In the genomic region with DNA sequence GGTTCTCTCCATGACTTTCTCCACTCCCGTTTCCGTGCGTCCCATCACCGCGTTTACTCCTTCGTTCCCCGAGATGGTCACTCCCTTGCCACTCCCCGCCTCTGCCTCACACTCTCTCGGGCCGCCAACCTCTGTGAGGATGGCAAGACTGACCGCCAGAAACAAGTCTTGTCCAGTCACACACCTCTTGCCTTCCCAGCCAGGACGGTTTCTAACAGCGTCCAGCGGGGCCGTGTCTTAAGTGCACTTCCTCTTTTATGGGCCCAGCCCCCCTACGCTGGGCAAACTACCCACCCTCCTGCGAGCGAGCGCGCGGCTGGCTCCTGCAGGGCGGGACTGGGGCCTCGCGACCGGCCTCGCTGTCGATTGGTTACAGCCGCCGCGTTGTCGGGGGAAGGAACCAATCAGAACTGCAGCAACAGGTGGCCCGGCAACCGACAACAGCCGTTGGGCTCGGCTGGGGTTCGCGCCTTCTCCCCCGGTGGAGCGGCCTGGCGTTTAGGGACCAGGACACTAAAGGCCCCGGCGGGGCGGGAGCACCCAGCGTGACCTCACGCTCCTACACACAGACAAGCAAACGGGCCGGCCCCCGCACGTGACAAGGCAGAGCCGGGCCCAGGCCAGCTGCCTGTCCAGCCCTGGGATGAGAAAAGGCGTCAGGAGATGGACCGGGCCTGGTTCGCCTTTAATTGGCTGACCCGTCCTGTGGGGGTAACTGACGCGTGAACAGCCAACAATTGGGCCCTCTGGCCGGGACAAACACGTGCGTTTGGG, we compare ENCODE assay signal across 1 cellular context.
TF ChIP-seq lines count a peak whose summit lies in the region.

No MANE protein-coding gene starts in this region.

TF ChIP-seq in K562, 482 proteins besides CTCF, POLR2A, EP300 and RAD21 (continued from another document and continues in another):
- TF ChIP-seq, protein P1, sequence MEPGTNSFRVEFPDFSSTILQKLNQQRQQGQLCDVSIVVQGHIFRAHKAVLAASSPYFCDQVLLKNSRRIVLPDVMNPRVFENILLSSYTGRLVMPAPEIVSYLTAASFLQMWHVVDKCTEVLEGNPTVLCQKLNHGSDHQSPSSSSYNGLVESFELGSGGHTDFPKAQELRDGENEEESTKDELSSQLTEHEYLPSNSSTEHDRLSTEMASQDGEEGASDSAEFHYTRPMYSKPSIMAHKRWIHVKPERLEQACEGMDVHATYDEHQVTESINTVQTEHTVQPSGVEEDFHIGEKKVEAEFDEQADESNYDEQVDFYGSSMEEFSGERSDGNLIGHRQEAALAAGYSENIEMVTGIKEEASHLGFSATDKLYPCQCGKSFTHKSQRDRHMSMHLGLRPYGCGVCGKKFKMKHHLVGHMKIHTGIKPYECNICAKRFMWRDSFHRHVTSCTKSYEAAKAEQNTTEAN (CRISPR knock-in tag; IDR thresholded peaks at IDR 0.05), result no peak; the same call in 1 of the 2 replicates
- 0 out of 2 replicates have a peak, but pooled peaks have one; percentile 20 for TF ChIP-seq SNIP1 (IDR thresholded peaks at IDR 0.05; ENCODE audit: low read depth)
- peak in 1 of 2 experiments; percentile 82; a peak in 2 of 3 replicates for TF ChIP-seq CBX3 (IDR thresholded peaks at IDR 0.05; ENCODE audit: borderline replicate concordance in 1 of 2, low read length in 2 of 2)
- no peak for TF ChIP-seq PYGO2 (tag; IDR thresholded peaks at IDR 0.05)
- TF ChIP-seq SMARCB1 (IDR thresholded peaks at IDR 0.05; ENCODE audit: insufficient read length, low read depth), result no peak
- peak; percentile 45; the same call in 1 of the 2 replicates for TF ChIP-seq ZNF764 (CRISPR knock-in tag; IDR thresholded peaks at IDR 0.05; ENCODE audit: low read depth)
- no peak for TF ChIP-seq ZC3H8 (IDR thresholded peaks at IDR 0.05)
- peak; percentile 82 for TF ChIP-seq TBP (optimal IDR thresholded peaks at IDR 0.05; ENCODE audit: low read depth, low read length)
- no peak for TF ChIP-seq SMC3 (conservative IDR thresholded peaks at IDR 0.05; ENCODE audit: insufficient read depth, low read depth, low read length)
- TF ChIP-seq L3MBTL2 (IDR thresholded peaks at IDR 0.05), result peak; percentile 99
- TF ChIP-seq RAD51 (IDR thresholded peaks at IDR 0.05; ENCODE audit: borderline replicate concordance, low read depth), result peak; percentile 93
- TF ChIP-seq THRAP3 (IDR thresholded peaks at IDR 0.05; ENCODE audit: borderline replicate concordance), result no peak
- TF ChIP-seq SMARCA5 (IDR thresholded peaks at IDR 0.05), result peak; percentile 76; the same call in 1 of the 2 replicates
- TF ChIP-seq KLF6 (CRISPR knock-in tag; IDR thresholded peaks at IDR 0.05; ENCODE audit: borderline replicate concordance), result peak; percentile 46; the same call in 1 of the 2 replicates
- no peak for TF ChIP-seq NELFE (IDR thresholded peaks at IDR 0.05; ENCODE audit: insufficient read depth, insufficient read length)
- TF ChIP-seq ZFP1 (CRISPR knock-in tag; IDR thresholded peaks at IDR 0.05), result 0 out of 2 replicates have a peak, but pooled peaks have one; percentile 19
- TF ChIP-seq CHD2 (IDR thresholded peaks at IDR 0.05; ENCODE audit: low read depth, low read length), result peak; percentile 61; the same call in 1 of the 2 replicates
- TF ChIP-seq MCM2 (IDR thresholded peaks at IDR 0.05; ENCODE audit: low read depth), result no peak
- peak; percentile 7; the same call in 1 of the 2 replicates for TF ChIP-seq ZNF24 (IDR thresholded peaks at IDR 0.05)
- TF ChIP-seq ZFX (CRISPR knock-in tag; IDR thresholded peaks at IDR 0.05), result peak; percentile 98
- TF ChIP-seq USF2 (CRISPR knock-in tag; IDR thresholded peaks at IDR 0.05), result peak; percentile 93
- no peak for TF ChIP-seq NFE2L1 (tag; IDR thresholded peaks at IDR 0.05; ENCODE audit: borderline replicate concordance, low read depth)
- peak; percentile 91 to 93 for TF ChIP-seq FOXK2 (conservative IDR thresholded peaks at IDR 0.05 in 1 of 2, IDR thresholded peaks at IDR 0.05 in 1 of 2; ENCODE audit: low read depth in 2 of 2)
- no peak for TF ChIP-seq MAFK (IDR thresholded peaks at IDR 0.05; ENCODE audit: low read length)
- peak; percentile 90; the same call in 1 of the 2 replicates for TF ChIP-seq ZNF830 (CRISPR knock-in tag; IDR thresholded peaks at IDR 0.05)
- TF ChIP-seq ARHGAP35 (IDR thresholded peaks at IDR 0.05; ENCODE audit: partially characterized antibody), result no peak
- TF ChIP-seq FOXJ3 (CRISPR knock-in tag; IDR thresholded peaks at IDR 0.05), result no peak
- peak; percentile 86; the same call in 1 of the 2 replicates for TF ChIP-seq ZBTB26 (CRISPR knock-in tag; IDR thresholded peaks at IDR 0.05)
- peak; percentile 91 for TF ChIP-seq TAF7 (tag; IDR thresholded peaks at IDR 0.05)
- peak in 1 of 2 experiments; percentile 71; a peak in 1 of 4 replicates for TF ChIP-seq KDM1A (IDR thresholded peaks at IDR 0.05)
- no peak for TF ChIP-seq ZNF133 (CRISPR knock-in tag; IDR thresholded peaks at IDR 0.05)
- TF ChIP-seq ZBTB1 (CRISPR knock-in tag; IDR thresholded peaks at IDR 0.05; ENCODE audit: borderline replicate concordance, low read depth), result peak; percentile 77
- TF ChIP-seq WHSC1 (IDR thresholded peaks at IDR 0.05; ENCODE audit: low read length), result no peak
- peak in 1 of 2 experiments; percentile 67; a peak in 1 of 4 replicates for TF ChIP-seq ARNT (IDR thresholded peaks at IDR 0.05)
- TF ChIP-seq PHF20 (IDR thresholded peaks at IDR 0.05; ENCODE audit: partially characterized antibody), result peak; percentile 37
- TF ChIP-seq BHLHE40 (IDR thresholded peaks at IDR 0.05; ENCODE audit: low read length), result peak; percentile 99
- TF ChIP-seq, protein P2, sequence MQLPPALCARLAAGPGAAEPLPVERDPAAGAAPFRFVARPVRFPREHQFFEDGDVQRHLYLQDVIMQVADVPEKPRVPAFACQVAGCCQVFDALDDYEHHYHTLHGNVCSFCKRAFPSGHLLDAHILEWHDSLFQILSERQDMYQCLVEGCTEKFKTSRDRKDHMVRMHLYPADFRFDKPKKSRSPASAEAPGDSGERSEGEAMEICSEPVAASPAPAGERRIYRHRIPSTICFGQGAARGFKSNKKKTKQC (CRISPR knock-in tag; IDR thresholded peaks at IDR 0.05), result peak; percentile 81; the same call in 1 of the 2 replicates
- TF ChIP-seq E2F3 (CRISPR knock-in tag; IDR thresholded peaks at IDR 0.05), result peak; percentile 63
- peak; percentile 77 for TF ChIP-seq TAF9B (IDR thresholded peaks at IDR 0.05; ENCODE audit: partially characterized antibody)
- no peak for TF ChIP-seq KAT2B (IDR thresholded peaks at IDR 0.05; ENCODE audit: low read depth, low read length)
- TF ChIP-seq TRIM24 (IDR thresholded peaks at IDR 0.05), result peak in 1 of 2 experiments; percentile 47; a peak in 1 of 4 replicates
- TF ChIP-seq ARID2 (IDR thresholded peaks at IDR 0.05), result no peak
- TF ChIP-seq, protein P3, sequence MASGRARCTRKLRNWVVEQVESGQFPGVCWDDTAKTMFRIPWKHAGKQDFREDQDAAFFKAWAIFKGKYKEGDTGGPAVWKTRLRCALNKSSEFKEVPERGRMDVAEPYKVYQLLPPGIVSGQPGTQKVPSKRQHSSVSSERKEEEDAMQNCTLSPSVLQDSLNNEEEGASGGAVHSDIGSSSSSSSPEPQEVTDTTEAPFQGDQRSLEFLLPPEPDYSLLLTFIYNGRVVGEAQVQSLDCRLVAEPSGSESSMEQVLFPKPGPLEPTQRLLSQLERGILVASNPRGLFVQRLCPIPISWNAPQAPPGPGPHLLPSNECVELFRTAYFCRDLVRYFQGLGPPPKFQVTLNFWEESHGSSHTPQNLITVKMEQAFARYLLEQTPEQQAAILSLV (tag; IDR thresholded peaks at IDR 0.05), result no peak
- TF ChIP-seq ZNF263 (CRISPR knock-in tag; IDR thresholded peaks at IDR 0.05; ENCODE audit: borderline replicate concordance), result peak; percentile 22; the same call in 1 of the 2 replicates
- no peak for TF ChIP-seq SNAPC5 (CRISPR knock-in tag; IDR thresholded peaks at IDR 0.05)
- peak; percentile 85 for TF ChIP-seq ZNF695 (CRISPR knock-in tag; IDR thresholded peaks at IDR 0.05)
- TF ChIP-seq CBFB (CRISPR knock-in tag; IDR thresholded peaks at IDR 0.05), result 0 out of 2 replicates have a peak, but pooled peaks have one; percentile 12
- TF ChIP-seq, protein P4, sequence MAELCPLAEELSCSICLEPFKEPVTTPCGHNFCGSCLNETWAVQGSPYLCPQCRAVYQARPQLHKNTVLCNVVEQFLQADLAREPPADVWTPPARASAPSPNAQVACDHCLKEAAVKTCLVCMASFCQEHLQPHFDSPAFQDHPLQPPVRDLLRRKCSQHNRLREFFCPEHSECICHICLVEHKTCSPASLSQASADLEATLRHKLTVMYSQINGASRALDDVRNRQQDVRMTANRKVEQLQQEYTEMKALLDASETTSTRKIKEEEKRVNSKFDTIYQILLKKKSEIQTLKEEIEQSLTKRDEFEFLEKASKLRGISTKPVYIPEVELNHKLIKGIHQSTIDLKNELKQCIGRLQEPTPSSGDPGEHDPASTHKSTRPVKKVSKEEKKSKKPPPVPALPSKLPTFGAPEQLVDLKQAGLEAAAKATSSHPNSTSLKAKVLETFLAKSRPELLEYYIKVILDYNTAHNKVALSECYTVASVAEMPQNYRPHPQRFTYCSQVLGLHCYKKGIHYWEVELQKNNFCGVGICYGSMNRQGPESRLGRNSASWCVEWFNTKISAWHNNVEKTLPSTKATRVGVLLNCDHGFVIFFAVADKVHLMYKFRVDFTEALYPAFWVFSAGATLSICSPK (IDR thresholded peaks at IDR 0.05; ENCODE audit: borderline replicate concordance), result peak; percentile 80; the same call in 1 of the 2 replicates
- 0 out of 2 replicates have a peak, but pooled peaks have one; percentile 19 for TF ChIP-seq LARP7 (IDR thresholded peaks at IDR 0.05)
- TF ChIP-seq ZNF778 (CRISPR knock-in tag; IDR thresholded peaks at IDR 0.05), result no peak
- no peak for TF ChIP-seq PTBP1 (IDR thresholded peaks at IDR 0.05; ENCODE audit: low read depth, low read length)
- TF ChIP-seq, protein P5, sequence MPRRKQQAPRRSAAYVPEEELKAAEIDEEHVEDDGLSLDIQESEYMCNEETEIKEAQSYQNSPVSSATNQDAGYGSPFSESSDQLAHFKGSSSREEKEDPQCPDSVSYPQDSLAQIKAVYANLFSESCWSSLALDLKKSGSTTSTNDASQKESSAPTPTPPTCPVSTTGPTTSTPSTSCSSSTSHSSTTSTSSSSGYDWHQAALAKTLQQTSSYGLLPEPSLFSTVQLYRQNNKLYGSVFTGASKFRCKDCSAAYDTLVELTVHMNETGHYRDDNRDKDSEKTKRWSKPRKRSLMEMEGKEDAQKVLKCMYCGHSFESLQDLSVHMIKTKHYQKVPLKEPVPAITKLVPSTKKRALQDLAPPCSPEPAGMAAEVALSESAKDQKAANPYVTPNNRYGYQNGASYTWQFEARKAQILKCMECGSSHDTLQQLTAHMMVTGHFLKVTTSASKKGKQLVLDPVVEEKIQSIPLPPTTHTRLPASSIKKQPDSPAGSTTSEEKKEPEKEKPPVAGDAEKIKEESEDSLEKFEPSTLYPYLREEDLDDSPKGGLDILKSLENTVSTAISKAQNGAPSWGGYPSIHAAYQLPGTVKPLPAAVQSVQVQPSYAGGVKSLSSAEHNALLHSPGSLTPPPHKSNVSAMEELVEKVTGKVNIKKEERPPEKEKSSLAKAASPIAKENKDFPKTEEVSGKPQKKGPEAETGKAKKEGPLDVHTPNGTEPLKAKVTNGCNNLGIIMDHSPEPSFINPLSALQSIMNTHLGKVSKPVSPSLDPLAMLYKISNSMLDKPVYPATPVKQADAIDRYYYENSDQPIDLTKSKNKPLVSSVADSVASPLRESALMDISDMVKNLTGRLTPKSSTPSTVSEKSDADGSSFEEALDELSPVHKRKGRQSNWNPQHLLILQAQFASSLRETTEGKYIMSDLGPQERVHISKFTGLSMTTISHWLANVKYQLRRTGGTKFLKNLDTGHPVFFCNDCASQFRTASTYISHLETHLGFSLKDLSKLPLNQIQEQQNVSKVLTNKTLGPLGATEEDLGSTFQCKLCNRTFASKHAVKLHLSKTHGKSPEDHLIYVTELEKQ (CRISPR knock-in tag; IDR thresholded peaks at IDR 0.05), result peak; percentile 77
- peak; percentile 88 for TF ChIP-seq HLTF (IDR thresholded peaks at IDR 0.05)
- TF ChIP-seq ETV6 (IDR thresholded peaks at IDR 0.05; ENCODE audit: borderline replicate concordance in 1 of 2, low read depth in 2 of 2, low read length in 1 of 2), result no peak; a peak in 1 of 4 replicates
- no peak for TF ChIP-seq ETV6 (CRISPR knock-in tag; IDR thresholded peaks at IDR 0.05; ENCODE audit: borderline replicate concordance)
- no peak for TF ChIP-seq YBX1 (IDR thresholded peaks at IDR 0.05)
- peak; percentile 79 for TF ChIP-seq DPF2 (IDR thresholded peaks at IDR 0.05)
- TF ChIP-seq ADNP (tag; IDR thresholded peaks at IDR 0.05), result no peak
- TF ChIP-seq ZNF766 (CRISPR knock-in tag; conservative IDR thresholded peaks at IDR 0.05), result peak; percentile 94
- TF ChIP-seq PTRF (tag; IDR thresholded peaks at IDR 0.05), result no peak
- peak; percentile 69; the same call in 1 of the 2 replicates for TF ChIP-seq DIDO1 (tag; IDR thresholded peaks at IDR 0.05; ENCODE audit: low read depth)
- 0 out of 2 replicates have a peak, but pooled peaks have one; percentile 52 for TF ChIP-seq ELF1 (tag; IDR thresholded peaks at IDR 0.05)
- TF ChIP-seq, protein P6, sequence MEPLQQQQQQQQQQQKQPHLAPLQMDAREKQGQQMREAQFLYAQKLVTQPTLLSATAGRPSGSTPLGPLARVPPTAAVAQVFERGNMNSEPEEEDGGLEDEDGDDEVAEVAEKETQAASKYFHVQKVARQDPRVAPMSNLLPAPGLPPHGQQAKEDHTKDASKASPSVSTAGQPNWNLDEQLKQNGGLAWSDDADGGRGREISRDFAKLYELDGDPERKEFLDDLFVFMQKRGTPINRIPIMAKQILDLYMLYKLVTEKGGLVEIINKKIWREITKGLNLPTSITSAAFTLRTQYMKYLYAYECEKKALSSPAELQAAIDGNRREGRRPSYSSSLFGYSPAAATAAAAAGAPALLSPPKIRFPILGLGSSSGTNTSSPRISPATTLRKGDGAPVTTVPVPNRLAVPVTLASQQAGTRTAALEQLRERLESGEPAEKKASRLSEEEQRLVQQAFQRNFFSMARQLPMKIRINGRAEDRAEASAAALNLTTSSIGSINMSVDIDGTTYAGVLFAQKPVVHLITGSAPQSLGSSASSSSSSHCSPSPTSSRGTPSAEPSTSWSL (CRISPR knock-in tag; IDR thresholded peaks at IDR 0.05; ENCODE audit: borderline replicate concordance), result peak; percentile 86; the same call in 1 of the 2 replicates
